ENCODE assay signal across 16 cellular contexts in genomic region chr14:84085493-84085892, GRCh38.
A peak's percentile ranks its signal among the peaks of the same experiment; 100 is the strongest.
DNase-seq lines count a peak whose midpoint lies in the region; ATAC-seq and TF ChIP-seq lines count a peak whose summit lies in the region.
"Had no signal": no experiment of that assay in that cellular context is flagged by ENCODE, and none has a peak within 500 bp of the region (broad histone marks: within the 10 kb centered on the region; RNA-seq: fewer than 3 reads in every experiment).

No MANE protein-coding gene starts in this region.

- TF ChIP-seq CTCF in parathyroid adenoma (IDR thresholded peaks at IDR 0.05) = no peak

- DNase-seq in Right ventricle myocardium superior = no peak
- no peak for DNase-seq in cardiac septum (ENCODE audit: low spot score)
- peak; percentile 9 for DNase-seq in inferior parietal cortex (ENCODE audit: extremely low spot score)
- no peak for DNase-seq in aorta
- DNase-seq in foreskin melanocyte = no peak
- DNase-seq in NOMO-1 (lab: John Stamatoyannopoulos, UW; ENCODE audit: unreplicated experiment in 2 of 2) = no peak
- no peak for DNase-seq in stimulated activated CD4-positive, alpha-beta T cell treated with anti-CD3 and anti-CD28 coated beads, Interleukin-1b, Interleukin-23, amount 100 ng/mL, for 48 hours
- DNase-seq: 8988T; Calu3; CD8-positive, alpha-beta T cell; DMS 273 treated with DMSO at 0.1 percent for 48 hours; GM23248; IMR-90 had no signal

- H3K36me3 ChIP-seq in parathyroid adenoma (ENCODE audit: control insufficient read depth, insufficient read depth, low read length) (no peaks in the 10 kb centered on the region), aorta (ENCODE audit: control insufficient read depth in 1 of 2, insufficient read depth in 2 of 2, low read length in 1 of 2) (no peaks in the 10 kb centered on the region)
- H3K36me3 ChIP-seq: BLaER1 treated with 17β-estradiol and CSF1 and Interleukin-3, amounts not matched to agents 10 nM and 100 nM; HAP-1 had no signal

- ATAC-seq in Right ventricle myocardium superior (ENCODE audit: poor library complexity) (peak; percentile 34), aorta (ENCODE audit: low FRiP score) (peak; percentile 51)
- ATAC-seq: CD8-positive, alpha-beta T cell had no signal

- intact Hi-C loops in Right ventricle myocardium superior (cut with DNase I) = no loop called here
- intact Hi-C loops in cardiac septum (cut with DNase I) = no loop called here
- intact Hi-C loops in aorta (cut with DNase I) = no loop called here

- H3K4me3 ChIP-seq in parathyroid adenoma (ENCODE audit: low read depth, low read length) (no peak overlapping the region), aorta (ENCODE audit: low read length in 2 of 2) (no peak overlapping the region)
- H3K4me3 ChIP-seq: BLaER1 treated with 17β-estradiol and CSF1 and Interleukin-3, amounts not matched to agents 10 nM and 100 nM; GM23248; HAP-1 had no signal

- H3K27me3 ChIP-seq in parathyroid adenoma (ENCODE audit: control insufficient read depth, insufficient read depth, low read length) (no peaks in the 10 kb centered on the region), aorta (ENCODE audit: control insufficient read depth in 1 of 2, insufficient read depth in 2 of 2, low read length in 1 of 2) (no peaks in the 10 kb centered on the region)
- H3K27me3 ChIP-seq: BLaER1 treated with 17β-estradiol and CSF1 and Interleukin-3, amounts not matched to agents 10 nM and 100 nM had no signal

- peak overlapping the region; percentile 41 for H3K27ac ChIP-seq in parathyroid adenoma
- no peak overlapping the region for H3K27ac ChIP-seq in aorta (ENCODE audit: low read depth in 1 of 2, low read length in 2 of 2)
- H3K27ac ChIP-seq: BLaER1 treated with 17β-estradiol and CSF1 and Interleukin-3, amounts not matched to agents 10 nM and 100 nM; GM23248 had no signal

- no peak overlapping the region for H3K9ac ChIP-seq in parathyroid adenoma
- H3K9ac ChIP-seq: BLaER1 treated with 17β-estradiol and CSF1 and Interleukin-3, amounts not matched to agents 10 nM and 100 nM; GM23248 had no signal

- no peak overlapping the region for H2AFZ ChIP-seq in parathyroid adenoma
- H2AFZ ChIP-seq: GM23248 had no signal

- H3K4me2 ChIP-seq in parathyroid adenoma (ENCODE audit: low read length) = no peak overlapping the region
- H3K4me2 ChIP-seq: BLaER1 treated with 17β-estradiol and CSF1 and Interleukin-3, amounts not matched to agents 10 nM and 100 nM had no signal

- H3K9me3 ChIP-seq in parathyroid adenoma (ENCODE audit: control insufficient read depth, low read length) (no peaks in the 10 kb centered on the region), aorta (ENCODE audit: control insufficient read depth, low read length) (no peaks in the 10 kb centered on the region)
- H3K9me3 ChIP-seq: HAP-1 had no signal

- no peaks in the 10 kb centered on the region for H3K79me2 ChIP-seq in parathyroid adenoma

- H3K4me1 ChIP-seq in parathyroid adenoma = no peaks in the 10 kb centered on the region
- no peaks in the 10 kb centered on the region for H3K4me1 ChIP-seq in aorta (ENCODE audit: control insufficient read depth in 1 of 2, insufficient read depth in 2 of 2, low read length in 2 of 2)
- H3K4me1 ChIP-seq: BLaER1 treated with 17β-estradiol and CSF1 and Interleukin-3, amounts not matched to agents 10 nM and 100 nM had no signal
